8 cellular contexts compared by ENCODE assay signal in the genomic region with DNA sequence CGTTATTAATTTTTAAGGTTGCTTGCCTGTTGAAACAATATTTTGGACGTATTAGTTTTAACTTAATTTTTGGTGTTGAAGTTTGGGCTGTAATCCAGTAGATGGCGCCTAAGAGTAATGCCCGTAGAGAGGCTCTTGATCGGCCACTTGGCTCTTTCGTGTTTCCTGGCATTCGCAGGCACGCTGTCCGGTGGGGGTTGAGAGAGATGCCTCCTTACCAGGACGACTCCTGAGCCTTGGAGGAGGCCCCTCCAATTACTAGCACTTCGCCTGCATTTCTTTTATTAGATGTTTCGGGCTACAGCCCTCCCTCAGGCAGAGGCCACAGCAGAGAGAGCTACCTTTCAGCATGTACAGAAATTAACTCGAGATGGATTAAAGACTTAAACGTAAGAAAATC. TPM values are rescaled to one million over a fixed set of nuclear protein-coding genes. Genes with fewer than 3 reads are reported as not detected.
DNase-seq lines count a peak whose midpoint lies in the region; ATAC-seq, FAIRE-seq and TF ChIP-seq lines count a peak whose summit lies in the region.

No MANE protein-coding gene starts in this region.

- H3K27ac ChIP-seq in keratinocyte (ENCODE audit: control insufficient read depth, insufficient read depth, low read length): no peak overlapping the region
- no peak overlapping the region for H3K27ac ChIP-seq in sigmoid colon

- intact Hi-C loops in sigmoid colon (cut with DNase I): no loop called here

- TF ChIP-seq EP300 in sigmoid colon (IDR thresholded peaks at IDR 0.05): no peak

- H3K27me3 ChIP-seq in keratinocyte (ENCODE audit: control insufficient read depth, extremely low read depth, insufficient read depth, low read length) (no peaks in the 10 kb centered on the region), sigmoid colon (no peaks in the 10 kb centered on the region)

- no peak overlapping the region for H3K9ac ChIP-seq in keratinocyte (ENCODE audit: control insufficient read depth, extremely low read depth, insufficient read depth, low read length)

- H3K4me3 Mint-ChIP-seq in activated T-cell treated with anti-CD3 and anti-CD28 coated beads, Interleukin-2, amount 50 U/mL, for 72 hours: peak overlapping the region; percentile 57 to 58

- H3K4me1 ChIP-seq in keratinocyte (ENCODE audit: control insufficient read depth, extremely low read depth, insufficient read depth, low read length) (no peaks in the 10 kb centered on the region), sigmoid colon (no peaks in the 10 kb centered on the region)

- no peak overlapping the region for H3K4me2 ChIP-seq in keratinocyte (ENCODE audit: control insufficient read depth, extremely low read depth, insufficient read depth, low read depth, low read length)

- H3K4me3 ChIP-seq in keratinocyte (ENCODE audit: control insufficient read depth in 2 of 3, extremely low read depth in 1 of 3, insufficient read depth in 2 of 3, low read depth in 1 of 3, low read length in 3 of 3): no peak overlapping the region
- no peak overlapping the region for H3K4me3 ChIP-seq in sigmoid colon

- H3K36me3 Mint-ChIP-seq in activated T-cell treated with anti-CD3 and anti-CD28 coated beads, Interleukin-2, amount 50 U/mL, for 72 hours (ENCODE audit: insufficient read depth in 2 of 2): no peaks in the 10 kb centered on the region

- WGBS in sigmoid colon, 2 donors: 14 to 40% methylated on average over 14 of the region's 14 CpGs

- no peaks in the 10 kb centered on the region for H3K79me2 ChIP-seq in keratinocyte (ENCODE audit: control insufficient read depth, insufficient read depth, low read length)

- DNase-seq in NCI-H1105 treated with DMSO at 0.1 percent for 48 hours (lab: John Stamatoyannopoulos, UW) (peak; percentile 33), NCI-H1105 (lab: John Stamatoyannopoulos, UW) (no peak), NCI-H69 (lab: John Stamatoyannopoulos, UW) (peak; percentile 43), keratinocyte (ENCODE audit: low read depth, low spot score) (no peak), sigmoid colon (no peak)
- peak; percentile 23 for DNase-seq in activated T-cell treated with anti-CD3 and anti-CD28 coated beads, Interleukin-2, amount 50 U/mL, for 72 hours

- peaks cover 10% of the 10 kb centered on the region for H3K27me3 Mint-ChIP-seq in activated T-cell treated with anti-CD3 and anti-CD28 coated beads, Interleukin-2, amount 50 U/mL, for 72 hours (ENCODE audit: low read depth)

- no peaks in the 10 kb centered on the region for H3K9me1 ChIP-seq in keratinocyte (ENCODE audit: control insufficient read depth, extremely low read depth, insufficient read depth, low read length)

- FAIRE-seq in keratinocyte (lab: Jason Lieb, UNC): no peak

- no peaks in the 10 kb centered on the region for H3K36me3 ChIP-seq in keratinocyte (ENCODE audit: control insufficient read depth in 2 of 2, extremely low read depth in 1 of 2, insufficient read depth in 2 of 2, low read length in 2 of 2)
- H3K36me3 ChIP-seq in sigmoid colon: no peaks in the 10 kb centered on the region

- no peak overlapping the region for H3K27ac Mint-ChIP-seq in activated T-cell treated with anti-CD3 and anti-CD28 coated beads, Interleukin-2, amount 50 U/mL, for 72 hours

- H3K9me3 Mint-ChIP-seq in activated T-cell treated with anti-CD3 and anti-CD28 coated beads, Interleukin-2, amount 50 U/mL, for 72 hours: no peaks in the 10 kb centered on the region

- no peaks in the 10 kb centered on the region for H4K20me1 ChIP-seq in keratinocyte (ENCODE audit: control insufficient read depth, extremely low read depth, insufficient read depth, low read length)

- dilution Hi-C loops in keratinocyte (cut with MboI; ENCODE audit: extremely low pct_ligation_motif_present, low sequenced_read_pairs): no loop called here

- TF ChIP-seq CTCF in keratinocyte (optimal IDR thresholded peaks at IDR 0.05 in 1 of 3, IDR thresholded peaks at IDR 0.05 in 1 of 3, conservative IDR thresholded peaks at IDR 0.05 in 1 of 3; ENCODE audit: extremely low read depth in 1 of 3, insufficient read depth in 2 of 3, low read length in 3 of 3) (peak; percentile 34 to 77 (median 39)), sigmoid colon (IDR thresholded peaks at IDR 0.05) (peak in 1 of 4 experiments; percentile 41)

- H2AFZ ChIP-seq in keratinocyte (ENCODE audit: control insufficient read depth, low read length): no peak overlapping the region

- peaks cover 5% of the 10 kb centered on the region for H3K4me1 Mint-ChIP-seq in activated T-cell treated with anti-CD3 and anti-CD28 coated beads, Interleukin-2, amount 50 U/mL, for 72 hours (ENCODE audit: low read depth)

- TF ChIP-seq POLR2A in sigmoid colon (IDR thresholded peaks at IDR 0.05): no peak

- H3K9me3 ChIP-seq in keratinocyte (ENCODE audit: control insufficient read depth, low read depth, low read length) (no peaks in the 10 kb centered on the region), sigmoid colon (no peaks in the 10 kb centered on the region)

- ATAC-seq in GM19395 (IDR thresholded peaks at IDR 0.05; ENCODE audit: unreplicated experiment) (peak; percentile 95), HG03175 (IDR thresholded peaks at IDR 0.05; ENCODE audit: unreplicated experiment) (peak; percentile 93)
- ATAC-seq in activated T-cell treated with anti-CD3 and anti-CD28 coated beads, Interleukin-2, amount 50 U/mL, for 72 hours (replicated peaks in 1 of 2): no peak

RNA-seq across cellular contexts. Expression of a gene that starts 12.0 kb away (rescaled TPM):
- not detected for total RNA-seq in activated T-cell treated with anti-CD3 and anti-CD28 coated beads, Interleukin-2, amount 50 U/mL, for 72 hours
- polyA plus RNA-seq in keratinocyte (not detected in 3 replicates), sigmoid colon (not detected)
- not detected for polyA plus RNA-seq in keratinocyte (2011; ENCODE audit: low read depth)
- polyA plus RNA-seq in keratinocyte (2011; cell fraction: cytosol; rRNA removed): not detected in 2 replicates
- not detected in 2 replicates for polyA plus RNA-seq in keratinocyte (2011; cell fraction: nucleus; rRNA removed)
- polyA plus RNA-seq in keratinocyte (2012; ENCODE audit: low replicate concordance): not detected in 2 replicates
- polyA minus RNA-seq in keratinocyte: not detected in 3 replicates
- polyA minus RNA-seq in keratinocyte (2011; cell fraction: cytosol; rRNA and poly(A)+ RNA removed): not detected
- not detected in 2 replicates for polyA minus RNA-seq in keratinocyte (2011; cell fraction: nucleus; rRNA and poly(A)+ RNA removed)
- not detected for total RNA-seq in sigmoid colon

RNA-seq across cellular contexts. Expression of a gene that starts 34.6 kb away (rescaled TPM):
- not detected for total RNA-seq in activated T-cell treated with anti-CD3 and anti-CD28 coated beads, Interleukin-2, amount 50 U/mL, for 72 hours
- not detected in 3 replicates for polyA plus RNA-seq in keratinocyte
- not detected for polyA plus RNA-seq in keratinocyte (2011; ENCODE audit: low read depth)
- polyA plus RNA-seq in keratinocyte (2011; cell fraction: cytosol; rRNA removed): not detected in 2 replicates
- not detected in 2 replicates for polyA plus RNA-seq in keratinocyte (2011; cell fraction: nucleus; rRNA removed)
- not detected in 2 replicates for polyA plus RNA-seq in keratinocyte (2012; ENCODE audit: low replicate concordance)
- polyA minus RNA-seq in keratinocyte: not detected in 3 replicates
- polyA minus RNA-seq in keratinocyte (2011; cell fraction: cytosol; rRNA and poly(A)+ RNA removed): not detected
- not detected in 2 replicates for polyA minus RNA-seq in keratinocyte (2011; cell fraction: nucleus; rRNA and poly(A)+ RNA removed)
- total RNA-seq in sigmoid colon: not detected
- polyA plus RNA-seq in sigmoid colon: not detected

RNA-seq across cellular contexts. Expression of a gene that starts 46.1 kb away (rescaled TPM):
- total RNA-seq in activated T-cell treated with anti-CD3 and anti-CD28 coated beads, Interleukin-2, amount 50 U/mL, for 72 hours: not detected
- polyA plus RNA-seq in keratinocyte (not detected in 3 replicates), sigmoid colon (not detected)
- polyA plus RNA-seq in keratinocyte (2011; ENCODE audit: low read depth): not detected
- polyA plus RNA-seq in keratinocyte (2011; cell fraction: cytosol; rRNA removed): not detected in 2 replicates
- polyA plus RNA-seq in keratinocyte (2011; cell fraction: nucleus; rRNA removed): not detected in 2 replicates
- not detected in 2 replicates for polyA plus RNA-seq in keratinocyte (2012; ENCODE audit: low replicate concordance)
- polyA minus RNA-seq in keratinocyte: not detected in 3 replicates
- polyA minus RNA-seq in keratinocyte (2011; cell fraction: cytosol; rRNA and poly(A)+ RNA removed): not detected
- polyA minus RNA-seq in keratinocyte (2011; cell fraction: nucleus; rRNA and poly(A)+ RNA removed): not detected in 2 replicates
- total RNA-seq in sigmoid colon: not detected

Comparison
In these comparisons a context has a peak if more than half of its experiments do, and no peak if none do; other contexts are left out.
1. DNase-seq: peak in NCI-H1105 treated with DMSO at 0.1 percent for 48 hours (single experiment), NCI-H69 (single experiment) and activated T-cell treated with anti-CD3 and anti-CD28 coated beads, Interleukin-2, amount 50 U/mL, for 72 hours (2 of 2); none in NCI-H1105 (single experiment), keratinocyte (single experiment) and sigmoid colon (single experiment).
2. ATAC-seq: peak in GM19395 (single experiment) and HG03175 (single experiment); none in activated T-cell treated with anti-CD3 and anti-CD28 coated beads, Interleukin-2, amount 50 U/mL, for 72 hours (0 of 2).